Comparison of ENCODE assay signal across 8 cellular contexts in the genomic region with DNA sequence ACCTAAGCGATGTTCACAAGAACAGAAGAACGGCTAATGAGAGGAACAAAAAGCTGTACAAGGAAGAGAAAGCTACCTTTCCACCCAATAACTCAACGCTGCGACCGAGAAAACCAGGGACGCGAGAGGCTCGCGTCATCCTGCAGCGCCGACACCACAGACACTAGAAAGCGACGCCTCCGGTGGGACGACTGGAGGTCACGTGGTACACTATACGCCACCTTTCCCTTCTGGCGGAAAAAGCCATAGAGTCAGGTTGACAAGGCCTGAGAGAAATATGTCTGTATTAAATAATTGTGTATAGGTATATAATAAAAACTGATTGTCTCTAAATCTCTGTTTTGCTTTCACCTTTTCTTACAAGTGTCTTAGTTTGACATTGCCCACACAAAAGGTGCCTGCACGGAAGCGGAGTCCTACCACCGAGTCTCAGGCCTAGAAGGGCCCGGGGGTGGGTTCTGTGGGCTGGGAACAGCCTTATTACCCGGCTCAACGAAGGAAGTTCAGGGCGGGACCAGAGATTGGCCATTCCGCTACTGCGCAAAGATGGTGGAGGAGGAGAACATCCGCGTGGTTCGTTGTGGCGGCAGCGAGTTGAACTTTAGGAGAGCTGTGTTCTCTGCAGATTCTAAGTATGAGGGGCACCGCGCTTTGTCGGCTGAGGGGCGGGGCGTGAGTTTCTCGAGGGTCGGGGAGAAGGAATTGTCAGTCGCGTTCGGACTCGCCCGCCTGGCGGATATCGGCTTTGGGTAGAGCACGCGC. TPM values are rescaled to one million over a fixed set of nuclear protein-coding genes. Genes with fewer than 3 reads are reported as not detected.
DNase-seq lines count a peak whose midpoint lies in the region; ATAC-seq and TF ChIP-seq lines count a peak whose summit lies in the region.

A gene (plus strand): TSS at position 528 of the 762 bp plus-strand sequence. CDS start 19 bp downstream, at position 547.

- no peaks in the 10 kb centered on the region for H3K27me3 Mint-ChIP-seq in T-helper 17 cell
- peaks cover 5% of the 10 kb centered on the region for H3K27me3 Mint-ChIP-seq in progenitor cell of endocrine pancreas

- H3K27me3 ChIP-seq in left ventricle myocardium inferior (ENCODE audit: low read depth): no peaks in the 10 kb centered on the region

- H3K27ac Mint-ChIP-seq in T-helper 17 cell: no peak within 1 kb of the TSS
- H3K27ac Mint-ChIP-seq in progenitor cell of endocrine pancreas: peak within 1 kb of the TSS; percentile 100

- ATAC-seq in HG02885 (IDR thresholded peaks at IDR 0.05; ENCODE audit: poor library complexity, unreplicated experiment) (peak; percentile 83), T-helper 17 cell (peak; percentile 95)

- intact Hi-C loops in left ventricle myocardium inferior (cut with micrococcal nuclease): no loop called here

- TF ChIP-seq POLR2A in GM15510 (IDR thresholded peaks at IDR 0.05; ENCODE audit: borderline replicate concordance, extremely low read depth, insufficient read length): peak; percentile 90

- H3K9me3 ChIP-seq in T-helper 17 cell (ENCODE audit: control insufficient read depth, low read length, poor library complexity, severe bottlenecking) (no peaks in the 10 kb centered on the region), left ventricle myocardium inferior (replicated peaks) (no peaks in the 10 kb centered on the region)

- H3K36me3 ChIP-seq in left ventricle myocardium inferior: no peaks in the 10 kb centered on the region

- no peaks in the 10 kb centered on the region for H3K9me3 Mint-ChIP-seq in progenitor cell of endocrine pancreas (ENCODE audit: low read depth)

- H3K4me1 Mint-ChIP-seq in T-helper 17 cell (peaks cover 10% of the 10 kb centered on the region), progenitor cell of endocrine pancreas (ENCODE audit: low read depth) (peaks cover 9% of the 10 kb centered on the region)

- peak; percentile 98 for DNase-seq in NCI-H1694 treated with DMSO at 0.1 percent for 48 hours (lab: John Stamatoyannopoulos, UW)
- DNase-seq in T-helper 17 cell: peak; percentile 75 to 87 (median 83)
- DNase-seq in left ventricle myocardium inferior: peak; percentile 91
- peak; percentile 68 for DNase-seq in progenitor cell of endocrine pancreas (ENCODE audit: low spot score, unreplicated experiment)
- DNase-seq in ureter (ENCODE audit: low spot score): peak; percentile 94

- peak within 1 kb of the TSS; percentile 68 for H3K27ac ChIP-seq in angular gyrus (ENCODE audit: low read depth, low read length)
- peak within 1 kb of the TSS; percentile 91 for H3K27ac ChIP-seq in left ventricle myocardium inferior (replicated peaks)

- H3K4me3 ChIP-seq in left ventricle myocardium inferior: peak within 1 kb of the TSS; percentile 92

- no peaks in the 10 kb centered on the region for H3K36me3 Mint-ChIP-seq in T-helper 17 cell (ENCODE audit: low read depth)
- H3K36me3 Mint-ChIP-seq in progenitor cell of endocrine pancreas (ENCODE audit: insufficient read depth): no peaks in the 10 kb centered on the region

- TF ChIP-seq CTCF in left ventricle myocardium inferior (IDR thresholded peaks at IDR 0.05; ENCODE audit: borderline replicate concordance): no peak
- TF ChIP-seq CTCF in progenitor cell of endocrine pancreas (IDR thresholded peaks at IDR 0.05; ENCODE audit: unreplicated experiment): no peak

- peaks cover 38% of the 10 kb centered on the region for H3K4me1 ChIP-seq in left ventricle myocardium inferior

- peak within 1 kb of the TSS; percentile 99 for H3K4me3 Mint-ChIP-seq in T-helper 17 cell
- H3K4me3 Mint-ChIP-seq in progenitor cell of endocrine pancreas (ENCODE audit: low read depth): no peak within 1 kb of the TSS

RNA-seq across cellular contexts. Expression of the gene that starts here (rescaled TPM):
- total RNA-seq in T-helper 17 cell: 10 to 100 TPM; 50.0 to 56.6 TPM
- total RNA-seq in left ventricle myocardium inferior: 17.0 TPM
- total RNA-seq in progenitor cell of endocrine pancreas: 40.0 and 44.8 TPM in 2 replicates
- total RNA-seq in ureter: 43.0 TPM

Comparison
In these comparisons a context has a peak if more than half of its experiments do, and no peak if none do; other contexts are left out.
1. Peak in every context shown above with its lines: DNase-seq, ATAC-seq, H3K4me3 ChIP-seq and H3K27ac ChIP-seq.